Comparison of ENCODE assay signal across 2 cellular contexts in the genomic region with DNA sequence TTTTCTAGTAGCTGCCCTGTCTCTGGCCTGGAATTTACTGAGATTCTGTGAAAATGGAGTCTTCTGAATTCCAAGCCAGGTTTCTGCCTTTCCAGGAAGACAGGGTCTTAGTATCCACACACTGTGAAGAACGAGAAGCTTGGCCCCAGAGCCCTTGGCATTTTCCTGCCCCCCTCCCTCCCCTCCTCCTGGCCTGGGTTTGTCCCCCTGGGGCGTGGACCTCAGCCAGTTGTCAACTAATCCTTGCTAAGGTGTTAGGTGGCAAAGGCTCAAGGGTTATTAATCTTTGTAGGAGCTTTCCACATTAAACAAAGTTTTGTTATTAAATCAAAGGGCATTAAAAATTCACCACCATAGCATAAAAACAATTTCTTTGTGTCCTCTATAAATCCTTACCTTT.
TF ChIP-seq lines count a peak whose summit lies in the region.

No MANE protein-coding gene starts in this region.

TF ChIP-seq in SK-N-SH treated with all-trans-retinoic acid at 6 μM for 48 hours, 23 proteins besides CTCF, POLR2A, EP300 and RAD21 (continued from another document):
- TF ChIP-seq, protein P1, sequence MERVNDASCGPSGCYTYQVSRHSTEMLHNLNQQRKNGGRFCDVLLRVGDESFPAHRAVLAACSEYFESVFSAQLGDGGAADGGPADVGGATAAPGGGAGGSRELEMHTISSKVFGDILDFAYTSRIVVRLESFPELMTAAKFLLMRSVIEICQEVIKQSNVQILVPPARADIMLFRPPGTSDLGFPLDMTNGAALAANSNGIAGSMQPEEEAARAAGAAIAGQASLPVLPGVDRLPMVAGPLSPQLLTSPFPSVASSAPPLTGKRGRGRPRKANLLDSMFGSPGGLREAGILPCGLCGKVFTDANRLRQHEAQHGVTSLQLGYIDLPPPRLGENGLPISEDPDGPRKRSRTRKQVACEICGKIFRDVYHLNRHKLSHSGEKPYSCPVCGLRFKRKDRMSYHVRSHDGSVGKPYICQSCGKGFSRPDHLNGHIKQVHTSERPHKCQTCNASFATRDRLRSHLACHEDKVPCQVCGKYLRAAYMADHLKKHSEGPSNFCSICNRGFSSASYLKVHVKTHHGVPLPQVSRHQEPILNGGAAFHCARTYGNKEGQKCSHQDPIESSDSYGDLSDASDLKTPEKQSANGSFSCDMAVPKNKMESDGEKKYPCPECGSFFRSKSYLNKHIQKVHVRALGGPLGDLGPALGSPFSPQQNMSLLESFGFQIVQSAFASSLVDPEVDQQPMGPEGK (CRISPR knock-in tag; IDR thresholded peaks at IDR 0.05; ENCODE audit: borderline replicate concordance) = no peak
- no peak for TF ChIP-seq TOX (CRISPR knock-in tag; IDR thresholded peaks at IDR 0.05; ENCODE audit: borderline replicate concordance)
- TF ChIP-seq, protein P2, sequence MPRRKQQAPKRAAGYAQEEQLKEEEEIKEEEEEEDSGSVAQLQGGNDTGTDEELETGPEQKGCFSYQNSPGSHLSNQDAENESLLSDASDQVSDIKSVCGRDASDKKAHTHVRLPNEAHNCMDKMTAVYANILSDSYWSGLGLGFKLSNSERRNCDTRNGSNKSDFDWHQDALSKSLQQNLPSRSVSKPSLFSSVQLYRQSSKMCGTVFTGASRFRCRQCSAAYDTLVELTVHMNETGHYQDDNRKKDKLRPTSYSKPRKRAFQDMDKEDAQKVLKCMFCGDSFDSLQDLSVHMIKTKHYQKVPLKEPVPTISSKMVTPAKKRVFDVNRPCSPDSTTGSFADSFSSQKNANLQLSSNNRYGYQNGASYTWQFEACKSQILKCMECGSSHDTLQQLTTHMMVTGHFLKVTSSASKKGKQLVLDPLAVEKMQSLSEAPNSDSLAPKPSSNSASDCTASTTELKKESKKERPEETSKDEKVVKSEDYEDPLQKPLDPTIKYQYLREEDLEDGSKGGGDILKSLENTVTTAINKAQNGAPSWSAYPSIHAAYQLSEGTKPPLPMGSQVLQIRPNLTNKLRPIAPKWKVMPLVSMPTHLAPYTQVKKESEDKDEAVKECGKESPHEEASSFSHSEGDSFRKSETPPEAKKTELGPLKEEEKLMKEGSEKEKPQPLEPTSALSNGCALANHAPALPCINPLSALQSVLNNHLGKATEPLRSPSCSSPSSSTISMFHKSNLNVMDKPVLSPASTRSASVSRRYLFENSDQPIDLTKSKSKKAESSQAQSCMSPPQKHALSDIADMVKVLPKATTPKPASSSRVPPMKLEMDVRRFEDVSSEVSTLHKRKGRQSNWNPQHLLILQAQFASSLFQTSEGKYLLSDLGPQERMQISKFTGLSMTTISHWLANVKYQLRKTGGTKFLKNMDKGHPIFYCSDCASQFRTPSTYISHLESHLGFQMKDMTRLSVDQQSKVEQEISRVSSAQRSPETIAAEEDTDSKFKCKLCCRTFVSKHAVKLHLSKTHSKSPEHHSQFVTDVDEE (CRISPR knock-in tag; IDR thresholded peaks at IDR 0.05) = no peak
- TF ChIP-seq RARB (CRISPR knock-in tag; IDR thresholded peaks at IDR 0.05) = no peak
- TF ChIP-seq GLIS3 (CRISPR knock-in tag; IDR thresholded peaks at IDR 0.05) = no peak
- TF ChIP-seq, protein P3, sequence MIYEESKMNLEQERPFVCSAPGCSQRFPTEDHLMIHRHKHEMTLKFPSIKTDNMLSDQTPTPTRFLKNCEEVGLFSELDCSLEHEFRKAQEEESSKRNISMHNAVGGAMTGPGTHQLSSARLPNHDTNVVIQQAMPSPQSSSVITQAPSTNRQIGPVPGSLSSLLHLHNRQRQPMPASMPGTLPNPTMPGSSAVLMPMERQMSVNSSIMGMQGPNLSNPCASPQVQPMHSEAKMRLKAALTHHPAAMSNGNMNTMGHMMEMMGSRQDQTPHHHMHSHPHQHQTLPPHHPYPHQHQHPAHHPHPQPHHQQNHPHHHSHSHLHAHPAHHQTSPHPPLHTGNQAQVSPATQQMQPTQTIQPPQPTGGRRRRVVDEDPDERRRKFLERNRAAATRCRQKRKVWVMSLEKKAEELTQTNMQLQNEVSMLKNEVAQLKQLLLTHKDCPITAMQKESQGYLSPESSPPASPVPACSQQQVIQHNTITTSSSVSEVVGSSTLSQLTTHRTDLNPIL (CRISPR knock-in tag; IDR thresholded peaks at IDR 0.05; ENCODE audit: low read depth) = no peak
- TF ChIP-seq ESRRG (CRISPR knock-in tag; IDR thresholded peaks at IDR 0.05) = no peak
- TF ChIP-seq ZNF70 (CRISPR knock-in tag; IDR thresholded peaks at IDR 0.05) = no peak
- TF ChIP-seq, protein P4, sequence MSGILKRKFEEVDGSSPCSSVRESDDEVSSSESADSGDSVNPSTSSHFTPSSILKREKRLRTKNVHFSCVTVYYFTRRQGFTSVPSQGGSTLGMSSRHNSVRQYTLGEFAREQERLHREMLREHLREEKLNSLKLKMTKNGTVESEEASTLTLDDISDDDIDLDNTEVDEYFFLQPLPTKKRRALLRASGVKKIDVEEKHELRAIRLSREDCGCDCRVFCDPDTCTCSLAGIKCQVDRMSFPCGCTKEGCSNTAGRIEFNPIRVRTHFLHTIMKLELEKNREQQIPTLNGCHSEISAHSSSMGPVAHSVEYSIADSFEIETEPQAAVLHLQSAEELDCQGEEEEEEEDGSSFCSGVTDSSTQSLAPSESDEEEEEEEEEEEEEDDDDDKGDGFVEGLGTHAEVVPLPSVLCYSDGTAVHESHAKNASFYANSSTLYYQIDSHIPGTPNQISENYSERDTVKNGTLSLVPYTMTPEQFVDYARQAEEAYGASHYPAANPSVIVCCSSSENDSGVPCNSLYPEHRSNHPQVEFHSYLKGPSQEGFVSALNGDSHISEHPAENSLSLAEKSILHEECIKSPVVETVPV (CRISPR knock-in tag; IDR thresholded peaks at IDR 0.05) = no peak

TF ChIP-seq in SK-N-SH, 30 proteins besides CTCF, POLR2A, EP300 and RAD21 (continued from another document):
- TF ChIP-seq, protein P5, sequence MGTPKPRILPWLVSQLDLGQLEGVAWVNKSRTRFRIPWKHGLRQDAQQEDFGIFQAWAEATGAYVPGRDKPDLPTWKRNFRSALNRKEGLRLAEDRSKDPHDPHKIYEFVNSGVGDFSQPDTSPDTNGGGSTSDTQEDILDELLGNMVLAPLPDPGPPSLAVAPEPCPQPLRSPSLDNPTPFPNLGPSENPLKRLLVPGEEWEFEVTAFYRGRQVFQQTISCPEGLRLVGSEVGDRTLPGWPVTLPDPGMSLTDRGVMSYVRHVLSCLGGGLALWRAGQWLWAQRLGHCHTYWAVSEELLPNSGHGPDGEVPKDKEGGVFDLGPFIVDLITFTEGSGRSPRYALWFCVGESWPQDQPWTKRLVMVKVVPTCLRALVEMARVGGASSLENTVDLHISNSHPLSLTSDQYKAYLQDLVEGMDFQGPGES (IDR thresholded peaks at IDR 0.05; ENCODE audit: low read depth, low read length) = no peak
- TF ChIP-seq, protein P6, sequence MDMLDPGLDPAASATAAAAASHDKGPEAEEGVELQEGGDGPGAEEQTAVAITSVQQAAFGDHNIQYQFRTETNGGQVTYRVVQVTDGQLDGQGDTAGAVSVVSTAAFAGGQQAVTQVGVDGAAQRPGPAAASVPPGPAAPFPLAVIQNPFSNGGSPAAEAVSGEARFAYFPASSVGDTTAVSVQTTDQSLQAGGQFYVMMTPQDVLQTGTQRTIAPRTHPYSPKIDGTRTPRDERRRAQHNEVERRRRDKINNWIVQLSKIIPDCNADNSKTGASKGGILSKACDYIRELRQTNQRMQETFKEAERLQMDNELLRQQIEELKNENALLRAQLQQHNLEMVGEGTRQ (IDR thresholded peaks at IDR 0.05; ENCODE audit: borderline replicate concordance, low read depth, low read length) = no peak
